ENCODE assay signal across 17 cellular contexts in genomic region chr1:234967121-234967520, GRCh38.
DNase-seq lines count a peak whose midpoint lies in the region; ATAC-seq and TF ChIP-seq lines count a peak whose summit lies in the region.
"Had no signal": no experiment of that assay in that cellular context is flagged by ENCODE, and none has a peak within 500 bp of the region (broad histone marks: within the 10 kb centered on the region; RNA-seq: fewer than 3 reads in every experiment).

No MANE protein-coding gene starts in this region.

- H3K4me3 ChIP-seq in HL-60 (replicated peaks; ENCODE audit: insufficient read depth, low read length) = no peak overlapping the region
- no peak overlapping the region for H3K4me3 ChIP-seq in coronary artery

- intact Hi-C loops in sciatic nerve (cut with DNase I) = no loop called here

- DNase-seq in activated CD4-positive, CD25-positive, alpha-beta regulatory T cell treated with anti-CD3 and anti-CD28 coated beads, Interleukin-2, amount 50 U/mL, for 72 hours = peak; percentile 7
- DNase-seq in HL-60 (ENCODE audit: low read depth in 1 of 2, low spot score in 1 of 2) (no peak), coronary artery (ENCODE audit: low spot score) (peak; percentile 62), sciatic nerve (ENCODE audit: low spot score) (peak; percentile 33), activated T-cell treated with anti-CD3 and anti-CD28 coated beads for 4 hours (no peak), NCI-H1048 (lab: John Stamatoyannopoulos, UW) (no peak)
- DNase-seq: COR-L47, HCEC 1CT, Kasumi-1, MV-4-11, NCI-H1436 treated with DMSO at 0.1 percent for 48 hours, NCI-H2107, NCI-H226, NCI-H526 treated with DMSO at 0.1 percent for 48 hours had no signal

- H3K27ac ChIP-seq in HL-60 (replicated peaks) (0 out of 2 replicates have a peak overlapping the region, but pooled peaks have one; percentile 39), coronary artery (no peak overlapping the region)
- H3K27ac ChIP-seq: C4-2B had no signal

- ATAC-seq in activated CD4-positive, CD25-positive, alpha-beta regulatory T cell treated with anti-CD3 and anti-CD28 coated beads, Interleukin-2, amount 50 U/mL, for 24 hours = no peak
- ATAC-seq in sciatic nerve (no peak), GM19328 (IDR thresholded peaks at IDR 0.05; ENCODE audit: unreplicated experiment) (no peak)

- H3K27me3 ChIP-seq in HL-60 (ENCODE audit: insufficient read depth, poor library complexity, severe bottlenecking) = no peaks in the 10 kb centered on the region

- TF ChIP-seq CTCF in HL-60 (IDR thresholded peaks at IDR 0.05; ENCODE audit: insufficient read depth, low read length) (no peak), coronary artery (IDR thresholded peaks at IDR 0.05) (no peak)

Comparison
In these comparisons a context has a peak if more than half of its experiments do, and no peak if none do; other contexts are left out.
1. DNase-seq: peak in activated CD4-positive, CD25-positive, alpha-beta regulatory T cell treated with anti-CD3 and anti-CD28 coated beads, Interleukin-2, amount 50 U/mL, for 72 hours (single experiment), coronary artery (single experiment) and sciatic nerve (single experiment); none in HL-60 (0 of 2), activated T-cell treated with anti-CD3 and anti-CD28 coated beads for 4 hours (single experiment) and NCI-H1048 (single experiment).